Comparison of ENCODE assay signal across 10 cellular contexts in the genomic region with DNA sequence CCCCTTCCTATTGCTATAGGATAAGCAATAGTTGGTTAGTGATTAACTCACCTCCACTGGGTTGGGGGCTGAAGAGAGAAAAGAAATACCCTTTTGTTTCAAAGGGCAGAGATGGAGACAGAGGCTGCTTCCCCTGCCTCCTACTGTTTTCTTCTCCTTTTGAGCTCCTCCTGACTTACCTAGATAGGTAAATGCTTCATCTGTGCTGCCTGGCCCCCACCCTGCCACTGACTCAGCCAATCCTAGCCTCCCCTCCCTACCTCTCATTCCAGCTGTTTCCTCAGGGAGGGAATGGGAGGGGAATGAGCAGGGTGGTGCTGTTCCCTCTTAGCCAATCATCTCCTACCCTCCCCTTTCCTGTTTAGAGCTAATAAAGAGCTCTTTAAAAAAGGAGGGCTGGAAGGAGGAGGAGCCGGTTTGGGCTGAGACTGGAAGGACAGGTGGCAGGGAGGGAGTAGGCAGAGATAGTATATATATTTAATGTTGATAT. TPM values are rescaled to one million over a fixed set of nuclear protein-coding genes. Genes with fewer than 3 reads are reported as not detected.
DNase-seq lines count a peak whose midpoint lies in the region; FAIRE-seq and TF ChIP-seq lines count a peak whose summit lies in the region.
"Had no signal": no experiment of that assay in that cellular context is flagged by ENCODE, and none has a peak within 500 bp of the region (broad histone marks: within the 10 kb centered on the region; RNA-seq: fewer than 3 reads in every experiment).

Gene C1orf116 (minus strand): TSS at position 229 of the 490 bp plus-strand sequence. CDS start 5,158 bp downstream, outside the sequence.

- no peaks in the 10 kb centered on the region for H3K36me3 Mint-ChIP-seq in activated CD4-positive, alpha-beta memory T cell treated with anti-CD3 and anti-CD28 coated beads, Interleukin-2, amount 10 ng/mL, durations not matched to agents 7 days and 5 days (ENCODE audit: low read depth)

- no peaks in the 10 kb centered on the region for H3K9me3 Mint-ChIP-seq in activated CD4-positive, alpha-beta memory T cell treated with anti-CD3 and anti-CD28 coated beads, Interleukin-2, amount 10 ng/mL, durations not matched to agents 7 days and 5 days

- peak within 1 kb of the TSS; percentile 97 for H3K27ac ChIP-seq in RWPE1

- POLR2A ChIA-PET in RWPE1 (lab: Yijun Ruan, JAX; ENCODE audit: low non-redundant PET): interaction anchor here (1.1 to 1.5 kb wide), 4 partner anchors 12 to 42 kb away, joined by 3 to 9 read pairs (median 6); partner anchors contain the start of gene PFKFB2
- POLR2A ChIA-PET in activated CD4-positive, alpha-beta memory T cell treated with anti-CD3 and anti-CD28 coated beads, Interleukin-2, amount 10 ng/mL, durations not matched to agents 7 days and 5 days (lab: Charles Lee): no interaction called here

- no peak within 1 kb of the TSS for H3K27ac Mint-ChIP-seq in activated CD4-positive, alpha-beta memory T cell treated with anti-CD3 and anti-CD28 coated beads, Interleukin-2, amount 10 ng/mL, durations not matched to agents 7 days and 5 days

- CTCF ChIA-PET in RWPE1 (lab: Yijun Ruan, JAX): interaction anchor here (1.0 to 1.3 kb wide), 2 partner anchors 17 to 51 kb away, joined by 4 to 5 read pairs; no protein-coding TSS in a partner anchor
- CTCF ChIA-PET in activated CD4-positive, alpha-beta memory T cell treated with anti-CD3 and anti-CD28 coated beads, Interleukin-2, amount 10 ng/mL, durations not matched to agents 7 days and 5 days (lab: Charles Lee): interaction anchor here (1.1 to 3.5 kb wide), 4 partner anchors 17 to 120 kb away, joined by 3 to 10 read pairs (median 6); no protein-coding TSS in a partner anchor

- peaks cover 3% of the 10 kb centered on the region for H3K4me1 Mint-ChIP-seq in activated CD4-positive, alpha-beta memory T cell treated with anti-CD3 and anti-CD28 coated beads, Interleukin-2, amount 10 ng/mL, durations not matched to agents 7 days and 5 days

- DNase-seq in SIG-M5 treated with dmso at 0.1 percent for 504 hours (lab: John Stamatoyannopoulos, UW; ENCODE audit: unreplicated experiment) (peak; percentile 71), SIG-M5 (lab: John Stamatoyannopoulos, UW) (no peak), RWPE1 (ENCODE audit: low spot score) (peak; percentile 99), islet precursor cell (peak; percentile 93), urothelium cell line (ENCODE audit: low spot score) (peak; percentile 53), 8988T (no peak), NCI-H1048 (lab: John Stamatoyannopoulos, UW) (no peak)
- DNase-seq in activated CD4-positive, alpha-beta memory T cell treated with anti-CD3 and anti-CD28 coated beads, Interleukin-2, amount 10 ng/mL, durations not matched to agents 7 days and 5 days: no peak

- TF ChIP-seq CTCF in RWPE1 (conservative IDR thresholded peaks at IDR 0.05; ENCODE audit: low read depth): no peak

- H3K4me3 Mint-ChIP-seq in activated CD4-positive, alpha-beta memory T cell treated with anti-CD3 and anti-CD28 coated beads, Interleukin-2, amount 10 ng/mL, durations not matched to agents 7 days and 5 days: no peak within 1 kb of the TSS

- H3K27me3 Mint-ChIP-seq in activated CD4-positive, alpha-beta memory T cell treated with anti-CD3 and anti-CD28 coated beads, Interleukin-2, amount 10 ng/mL, durations not matched to agents 7 days and 5 days: peaks cover 60% of the 10 kb centered on the region

- no peak for FAIRE-seq in urothelium cell line (lab: Jason Lieb, UNC)
- FAIRE-seq: endometrium, RCC 7860 had no signal

RNA-seq across cellular contexts. Expression of gene C1orf116, which starts in this region (rescaled TPM):
- under 1 TPM in 1 of 2 experiments, not detected in 1; 0.08 TPM for total RNA-seq in activated CD4-positive, alpha-beta memory T cell treated with anti-CD3 and anti-CD28 coated beads, Interleukin-2, amount 10 ng/mL, durations not matched to agents 7 days and 5 days

Comparison
In these comparisons a context has a peak if more than half of its experiments do, and no peak if none do; other contexts are left out.
1. DNase-seq: peak in SIG-M5 treated with dmso at 0.1 percent for 504 hours (single experiment), RWPE1 (single experiment), islet precursor cell (single experiment) and urothelium cell line (single experiment); none in SIG-M5 (single experiment), activated CD4-positive, alpha-beta memory T cell treated with anti-CD3 and anti-CD28 coated beads, Interleukin-2, amount 10 ng/mL, durations not matched to agents 7 days and 5 days (single experiment), 8988T (single experiment) and NCI-H1048 (single experiment).